Comparison of ENCODE assay signal across 8 cellular contexts in genomic region chr2:130233066-130233465, GRCh38. TPM values are rescaled to one million over a fixed set of nuclear protein-coding genes. Genes with fewer than 3 reads are reported as not detected.
"Had no signal": no experiment of that assay in that cellular context is flagged by ENCODE, and none has a peak within 500 bp of the region (broad histone marks: within the 10 kb centered on the region; RNA-seq: fewer than 3 reads in every experiment).

No MANE protein-coding gene starts in this region.

RNA-seq across cellular contexts. Expression of gene TUBA3E, which starts 34.8 kb away (rescaled TPM):
- total RNA-seq: OCI-LY7, PC-3, PC-9, Peyer's patch, RPMI7951, SJCRH30, SJSA1, SK-MEL-5 had no signal
